Comparison of ENCODE assay signal across 9 cellular contexts in genomic region chr1:207993477-207994445, GRCh38.
A peak's percentile ranks its signal among the peaks of the same experiment; 100 is the strongest.
DNase-seq lines count a peak whose midpoint lies in the region; ATAC-seq and TF ChIP-seq lines count a peak whose summit lies in the region.
"Had no signal": no experiment of that assay in that cellular context is flagged by ENCODE, and none has a peak within 500 bp of the region (broad histone marks: within the 10 kb centered on the region; RNA-seq: fewer than 3 reads in every experiment).

No MANE protein-coding gene starts in this region.

- H3K27ac Mint-ChIP-seq in Calu3 (ENCODE audit: unreplicated experiment) (no peak overlapping the region), WTC11 (no peak overlapping the region)

- H3K4me1 Mint-ChIP-seq in Calu3 (ENCODE audit: low read depth, unreplicated experiment) (no peaks in the 10 kb centered on the region), WTC11 (peaks cover 21% of the 10 kb centered on the region)

- TF ChIP-seq CTCF in Calu3 (IDR thresholded peaks at IDR 0.05; ENCODE audit: unreplicated experiment): peak; percentile 42
- TF ChIP-seq CTCF in WTC11 (IDR thresholded peaks at IDR 0.05): peak; percentile 61

- H3K9me3 Mint-ChIP-seq in Calu3 (ENCODE audit: low read depth, unreplicated experiment) (peaks cover 2% of the 10 kb centered on the region), WTC11 (peaks cover 10% of the 10 kb centered on the region)

- peaks cover 60% of the 10 kb centered on the region for H3K27me3 Mint-ChIP-seq in Calu3 (ENCODE audit: unreplicated experiment)
- peaks cover 7% of the 10 kb centered on the region for H3K27me3 Mint-ChIP-seq in WTC11 (ENCODE audit: low read depth)

- no TSS peak for BruUV-seq in Calu3 (replicated peaks; lab: Mats Ljungman, UMichigan)

- intact Hi-C loops in Calu3 (cut with micrococcal nuclease; ENCODE audit: unreplicated experiment): loop anchor here (5.0 kb wide), 1 partner anchor 166 kb away; no protein-coding TSS in a partner anchor
- intact Hi-C loops in posterior cingulate gyrus (cut with DNase I): no loop called here

- DNase-seq in Calu3: peak; percentile 24
- peak; percentile 64 for DNase-seq in HEK293T (ENCODE audit: extremely low spot score)
- DNase-seq in WTC11 (ENCODE audit: low spot score): peak; percentile 58
- peak; percentile 28 for DNase-seq in left kidney (ENCODE audit: low read depth, low spot score)
- no peak for DNase-seq in posterior cingulate gyrus
- DNase-seq in SKM-1 treated with dmso at 0.1 percent for 144 hours (lab: John Stamatoyannopoulos, UW; ENCODE audit: unreplicated experiment): no peak
- DNase-seq in stimulated activated CD4-positive, alpha-beta T cell treated with anti-CD3 and anti-CD28 coated beads, Interleukin-1b, Interleukin-23, amount 100 ng/mL, for 48 hours: no peak
- DNase-seq: NCI-H1436 treated with DMSO at 0.1 percent for 48 hours had no signal

- CTCF ChIA-PET in Calu3 (lab: Charles Lee): interaction anchor here (1.0 kb wide), 1 partner anchor 251 kb away, joined by 7 read pairs; no protein-coding TSS in a partner anchor
- CTCF ChIA-PET in HEK293T (lab: Yijun Ruan, JAX): interaction anchor here (0.5 to 1.3 kb wide), 6 partner anchors 10 to 504 kb away, joined by 3 to 4 read pairs (median 3); no protein-coding TSS in a partner anchor
- CTCF ChIA-PET in WTC11 (lab: Charles Lee): interaction anchor here (0.5 to 2.0 kb wide), 58 partner anchors 8 to 1214 kb away, joined by 3 to 30 read pairs (median 4); partner anchors contain the start of genes CD34 and PLXNA2

- H3K36me3 Mint-ChIP-seq in Calu3 (ENCODE audit: insufficient read depth, unreplicated experiment): no peaks in the 10 kb centered on the region
- no peaks in the 10 kb centered on the region for H3K36me3 Mint-ChIP-seq in WTC11

- ATAC-seq in WTC11 (peak; percentile 88), HG03139 (IDR thresholded peaks at IDR 0.05; ENCODE audit: unreplicated experiment) (no peak)

- H3K4me3 Mint-ChIP-seq in Calu3 (ENCODE audit: low read depth, unreplicated experiment): no peak overlapping the region
- no peak overlapping the region for H3K4me3 Mint-ChIP-seq in WTC11

- POLR2A ChIA-PET in HEK293T (lab: Yijun Ruan, JAX) (no interaction called here), WTC11 (lab: Charles Lee) (no interaction called here)

TF ChIP-seq in HEK293T, 16 proteins besides CTCF, POLR2A, EP300 and RAD21:
- no peak for TF ChIP-seq FOXA1 (IDR thresholded peaks at IDR 0.05)
- no peak for TF ChIP-seq TARDBP (IDR thresholded peaks at IDR 0.05)
- TF ChIP-seq BHLHE40 (IDR thresholded peaks at IDR 0.05; ENCODE audit: borderline replicate concordance): no peak
- TF ChIP-seq L3MBTL2 (conservative IDR thresholded peaks at IDR 0.05): no peak
- no peak for TF ChIP-seq ELF4 (IDR thresholded peaks at IDR 0.05)
- TF ChIP-seq HDGF (IDR thresholded peaks at IDR 0.05; ENCODE audit: borderline replicate concordance): no peak
- no peak for TF ChIP-seq SUZ12 (IDR thresholded peaks at IDR 0.05)
- TF ChIP-seq ARNT (IDR thresholded peaks at IDR 0.05): no peak
- no peak for TF ChIP-seq SP1 (IDR thresholded peaks at IDR 0.05)
- TF ChIP-seq CTBP1 (IDR thresholded peaks at IDR 0.05; ENCODE audit: borderline replicate concordance): no peak
- TF ChIP-seq FOXK2 (IDR thresholded peaks at IDR 0.05): no peak
- no peak for TF ChIP-seq PKNOX1 (IDR thresholded peaks at IDR 0.05)
- TF ChIP-seq FOXM1 (IDR thresholded peaks at IDR 0.05; ENCODE audit: borderline replicate concordance): no peak
- TF ChIP-seq LEF1 (IDR thresholded peaks at IDR 0.05; ENCODE audit: borderline replicate concordance): no peak
- TF ChIP-seq ZNF384 (IDR thresholded peaks at IDR 0.05): no peak
- no peak for TF ChIP-seq NFRKB (IDR thresholded peaks at IDR 0.05)

TF ChIP-seq in WTC11, 78 proteins besides CTCF, POLR2A, EP300 and RAD21 (continues in another document):
- TF ChIP-seq KAT7 (CRISPR knock-in tag; IDR thresholded peaks at IDR 0.05; ENCODE audit: borderline replicate concordance) (no peak), ZNF532 (CRISPR knock-in tag; IDR thresholded peaks at IDR 0.05; ENCODE audit: borderline replicate concordance) (no peak), CBFB (CRISPR knock-in tag; IDR thresholded peaks at IDR 0.05; ENCODE audit: low read depth) (no peak), OVOL2 (CRISPR knock-in tag; IDR thresholded peaks at IDR 0.05; ENCODE audit: borderline replicate concordance) (no peak), ZBTB21 (CRISPR knock-in tag; IDR thresholded peaks at IDR 0.05; ENCODE audit: borderline replicate concordance) (no peak), NR2C2 (CRISPR knock-in tag; IDR thresholded peaks at IDR 0.05) (no peak), EMX1 (CRISPR knock-in tag; IDR thresholded peaks at IDR 0.05) (no peak), RORB (CRISPR knock-in tag; IDR thresholded peaks at IDR 0.05) (no peak), JUN (CRISPR knock-in tag; IDR thresholded peaks at IDR 0.05) (no peak), ZMAT4 (CRISPR knock-in tag; IDR thresholded peaks at IDR 0.05) (no peak), ESRRA (CRISPR knock-in tag; IDR thresholded peaks at IDR 0.05; ENCODE audit: borderline replicate concordance) (no peak), ETV6 (CRISPR knock-in tag; IDR thresholded peaks at IDR 0.05) (no peak)
- TF ChIP-seq, protein P1, sequence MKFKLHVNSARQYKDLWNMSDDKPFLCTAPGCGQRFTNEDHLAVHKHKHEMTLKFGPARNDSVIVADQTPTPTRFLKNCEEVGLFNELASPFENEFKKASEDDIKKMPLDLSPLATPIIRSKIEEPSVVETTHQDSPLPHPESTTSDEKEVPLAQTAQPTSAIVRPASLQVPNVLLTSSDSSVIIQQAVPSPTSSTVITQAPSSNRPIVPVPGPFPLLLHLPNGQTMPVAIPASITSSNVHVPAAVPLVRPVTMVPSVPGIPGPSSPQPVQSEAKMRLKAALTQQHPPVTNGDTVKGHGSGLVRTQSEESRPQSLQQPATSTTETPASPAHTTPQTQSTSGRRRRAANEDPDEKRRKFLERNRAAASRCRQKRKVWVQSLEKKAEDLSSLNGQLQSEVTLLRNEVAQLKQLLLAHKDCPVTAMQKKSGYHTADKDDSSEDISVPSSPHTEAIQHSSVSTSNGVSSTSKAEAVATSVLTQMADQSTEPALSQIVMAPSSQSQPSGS (CRISPR knock-in tag; IDR thresholded peaks at IDR 0.05; ENCODE audit: borderline replicate concordance, low read depth): no peak
- TF ChIP-seq, protein P2, sequence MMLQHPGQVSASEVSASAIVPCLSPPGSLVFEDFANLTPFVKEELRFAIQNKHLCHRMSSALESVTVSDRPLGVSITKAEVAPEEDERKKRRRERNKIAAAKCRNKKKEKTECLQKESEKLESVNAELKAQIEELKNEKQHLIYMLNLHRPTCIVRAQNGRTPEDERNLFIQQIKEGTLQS (CRISPR knock-in tag; conservative IDR thresholded peaks at IDR 0.05): no peak
- TF ChIP-seq, protein P3, sequence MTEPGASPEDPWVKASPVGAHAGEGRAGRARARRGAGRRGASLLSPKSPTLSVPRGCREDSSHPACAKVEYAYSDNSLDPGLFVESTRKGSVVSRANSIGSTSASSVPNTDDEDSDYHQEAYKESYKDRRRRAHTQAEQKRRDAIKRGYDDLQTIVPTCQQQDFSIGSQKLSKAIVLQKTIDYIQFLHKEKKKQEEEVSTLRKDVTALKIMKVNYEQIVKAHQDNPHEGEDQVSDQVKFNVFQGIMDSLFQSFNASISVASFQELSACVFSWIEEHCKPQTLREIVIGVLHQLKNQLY (CRISPR knock-in tag; IDR thresholded peaks at IDR 0.05): no peak
- TF ChIP-seq, protein P4, sequence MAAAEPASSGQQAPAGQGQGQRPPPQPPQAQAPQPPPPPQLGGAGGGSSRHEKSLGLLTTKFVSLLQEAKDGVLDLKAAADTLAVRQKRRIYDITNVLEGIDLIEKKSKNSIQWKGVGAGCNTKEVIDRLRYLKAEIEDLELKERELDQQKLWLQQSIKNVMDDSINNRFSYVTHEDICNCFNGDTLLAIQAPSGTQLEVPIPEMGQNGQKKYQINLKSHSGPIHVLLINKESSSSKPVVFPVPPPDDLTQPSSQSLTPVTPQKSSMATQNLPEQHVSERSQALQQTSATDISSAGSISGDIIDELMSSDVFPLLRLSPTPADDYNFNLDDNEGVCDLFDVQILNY (CRISPR knock-in tag; IDR thresholded peaks at IDR 0.05): no peak

Comparison
In these comparisons a context has a peak if more than half of its experiments do, and no peak if none do; other contexts are left out.
1. DNase-seq: peak in Calu3 (single experiment), HEK293T (single experiment), WTC11 (single experiment) and left kidney (single experiment); none in posterior cingulate gyrus (0 of 10), SKM-1 treated with dmso at 0.1 percent for 144 hours (single experiment) and stimulated activated CD4-positive, alpha-beta T cell treated with anti-CD3 and anti-CD28 coated beads, Interleukin-1b, Interleukin-23, amount 100 ng/mL, for 48 hours (single experiment).